Comparison of ENCODE assay signal across 10 cellular contexts in the genomic region with DNA sequence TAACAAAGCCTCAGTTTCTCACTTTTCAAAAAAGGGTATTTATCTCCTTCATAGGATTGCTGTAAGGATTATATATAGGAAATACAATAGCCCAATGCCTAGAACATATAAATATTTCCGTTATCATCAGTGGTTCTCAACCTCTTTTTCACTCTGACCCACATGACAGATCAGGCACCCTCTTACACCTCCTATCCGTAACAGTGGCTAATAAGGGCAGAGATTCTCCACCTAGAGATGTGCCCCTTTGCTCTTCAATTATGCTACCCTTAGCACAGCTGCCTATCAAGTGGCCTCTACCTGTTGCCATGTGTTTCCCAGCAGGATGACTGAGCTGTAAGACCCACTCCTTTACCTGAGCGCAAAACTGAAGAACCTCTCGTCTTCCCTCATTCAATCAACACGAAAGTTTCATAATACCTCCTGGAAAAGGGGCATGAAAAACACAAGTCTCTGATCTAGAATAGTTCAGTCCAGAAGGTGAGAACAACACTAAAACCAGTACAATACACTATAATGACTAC. TPM values are rescaled to one million over a fixed set of nuclear protein-coding genes. Genes with fewer than 3 reads are reported as not detected.
A peak's percentile ranks its signal among the peaks of the same experiment; 100 is the strongest.
DNase-seq lines count a peak whose midpoint lies in the region; ATAC-seq and TF ChIP-seq lines count a peak whose summit lies in the region.
"Had no signal": no experiment of that assay in that cellular context is flagged by ENCODE, and none has a peak within 500 bp of the region (broad histone marks: within the 10 kb centered on the region; RNA-seq: fewer than 3 reads in every experiment).

No MANE protein-coding gene starts in this region.

- CTCF ChIA-PET in activated naive CD4-positive, alpha-beta T cell treated with anti-CD3 and anti-CD28 coated beads, Interleukin-2, amount 10 ng/mL, durations not matched to agents 7 days and 5 days (lab: Charles Lee) = no interaction called here

- H3K4me1 Mint-ChIP-seq in activated naive CD4-positive, alpha-beta T cell treated with anti-CD3 and anti-CD28 coated beads, Interleukin-2, amount 50 U/mL, for 24 hours = peaks cover 71% of the 10 kb centered on the region
- peaks cover 56% of the 10 kb centered on the region for H3K4me1 Mint-ChIP-seq in activated naive CD4-positive, alpha-beta T cell treated with anti-CD3 and anti-CD28 coated beads, Interleukin-2, amount 10 ng/mL, durations not matched to agents 7 days and 5 days
- peaks cover 55% of the 10 kb centered on the region for H3K4me1 Mint-ChIP-seq in activated naive CD8-positive, alpha-beta T cell treated with anti-CD3 and anti-CD28 coated beads for 36 hours

- DNase-seq in activated naive CD4-positive, alpha-beta T cell treated with anti-CD3 and anti-CD28 coated beads, Interleukin-2, amount 10 ng/mL, durations not matched to agents 7 days and 5 days = no peak
- no peak for DNase-seq in activated naive CD8-positive, alpha-beta T cell treated with anti-CD3 and anti-CD28 coated beads for 36 hours
- DNase-seq in right lobe of liver = no peak
- no peak for DNase-seq in upper lobe of right lung
- DNase-seq in prostate gland (ENCODE audit: low spot score) = no peak
- no peak for DNase-seq in GM03348 (ENCODE audit: low spot score)
- DNase-seq: SIG-M5 had no signal

- H3K4me3 Mint-ChIP-seq in activated naive CD4-positive, alpha-beta T cell treated with anti-CD3 and anti-CD28 coated beads, Interleukin-2, amount 50 U/mL, for 24 hours = peak overlapping the region; percentile 49
- H3K4me3 Mint-ChIP-seq in activated naive CD4-positive, alpha-beta T cell treated with anti-CD3 and anti-CD28 coated beads, Interleukin-2, amount 10 ng/mL, durations not matched to agents 7 days and 5 days = no peak overlapping the region
- H3K4me3 Mint-ChIP-seq in activated naive CD8-positive, alpha-beta T cell treated with anti-CD3 and anti-CD28 coated beads for 36 hours = peak overlapping the region; percentile 47

- peaks cover 10% of the 10 kb centered on the region for H3K36me3 Mint-ChIP-seq in activated naive CD4-positive, alpha-beta T cell treated with anti-CD3 and anti-CD28 coated beads, Interleukin-2, amount 50 U/mL, for 24 hours
- H3K36me3 Mint-ChIP-seq in activated naive CD4-positive, alpha-beta T cell treated with anti-CD3 and anti-CD28 coated beads, Interleukin-2, amount 10 ng/mL, durations not matched to agents 7 days and 5 days = peaks cover 40% of the 10 kb centered on the region
- peaks cover 50% of the 10 kb centered on the region for H3K36me3 Mint-ChIP-seq in activated naive CD8-positive, alpha-beta T cell treated with anti-CD3 and anti-CD28 coated beads for 36 hours

- H3K36me3 ChIP-seq in right lobe of liver (peaks cover 0 to 25% (median 9%) of the 10 kb centered on the region in 4 donors), upper lobe of right lung (peaks cover 44% of the 10 kb centered on the region), prostate gland (peaks cover 0 to 4% of the 10 kb centered on the region in 2 donors)

- H3K27ac ChIP-seq in right lobe of liver = peak overlapping the region in 2 of 3 donors; percentile 2 to 14
- H3K27ac ChIP-seq in upper lobe of right lung = no peak overlapping the region
- no peak overlapping the region for H3K27ac ChIP-seq in prostate gland
- H3K27ac ChIP-seq: suprapubic skin had no signal

- ATAC-seq in right lobe of liver = no peak
- peak; percentile 58 for ATAC-seq in upper lobe of right lung
- ATAC-seq in GM18867 (IDR thresholded peaks at IDR 0.05; ENCODE audit: unreplicated experiment) = no peak

- no peak for TF ChIP-seq CTCF in right lobe of liver (IDR thresholded peaks at IDR 0.05)
- no peak for TF ChIP-seq CTCF in upper lobe of right lung (IDR thresholded peaks at IDR 0.05)
- no peak for TF ChIP-seq CTCF in prostate gland (IDR thresholded peaks at IDR 0.05)

- H3K27me3 ChIP-seq in right lobe of liver (no peaks in the 10 kb centered on the region), upper lobe of right lung (no peaks in the 10 kb centered on the region), prostate gland (replicated peaks; ENCODE audit: insufficient read depth) (no peaks in the 10 kb centered on the region)
- H3K27me3 ChIP-seq: suprapubic skin had no signal

- TF ChIP-seq POLR2A in right lobe of liver (IDR thresholded peaks at IDR 0.05) = no peak
- no peak for TF ChIP-seq POLR2A in prostate gland (IDR thresholded peaks at IDR 0.05)

- no peaks in the 10 kb centered on the region for H3K9me3 Mint-ChIP-seq in activated naive CD4-positive, alpha-beta T cell treated with anti-CD3 and anti-CD28 coated beads, Interleukin-2, amount 50 U/mL, for 24 hours
- no peaks in the 10 kb centered on the region for H3K9me3 Mint-ChIP-seq in activated naive CD4-positive, alpha-beta T cell treated with anti-CD3 and anti-CD28 coated beads, Interleukin-2, amount 10 ng/mL, durations not matched to agents 7 days and 5 days
- no peaks in the 10 kb centered on the region for H3K9me3 Mint-ChIP-seq in activated naive CD8-positive, alpha-beta T cell treated with anti-CD3 and anti-CD28 coated beads for 36 hours

- no peak overlapping the region for H3K4me3 ChIP-seq in right lobe of liver
- no peak overlapping the region for H3K4me3 ChIP-seq in upper lobe of right lung
- no peak overlapping the region for H3K4me3 ChIP-seq in prostate gland
- H3K4me3 ChIP-seq: suprapubic skin had no signal

- H3K4me1 ChIP-seq in right lobe of liver = peaks cover 0 to 68% (median 24%) of the 10 kb centered on the region in 4 donors
- peaks cover 78% of the 10 kb centered on the region for H3K4me1 ChIP-seq in upper lobe of right lung
- H3K4me1 ChIP-seq in prostate gland (replicated peaks) = no peaks in the 10 kb centered on the region

- intact Hi-C loops in right lobe of liver (cut with DNase I) = no loop called here
- intact Hi-C loops in upper lobe of right lung (cut with DNase I) = no loop called here
- intact Hi-C loops in prostate gland (cut with DNase I) = no loop called here

- H3K9me3 ChIP-seq in right lobe of liver (no peaks in the 10 kb centered on the region), upper lobe of right lung (no peaks in the 10 kb centered on the region), prostate gland (no peaks in the 10 kb centered on the region)
- H3K9me3 ChIP-seq: suprapubic skin had no signal

- no peaks in the 10 kb centered on the region for H3K27me3 Mint-ChIP-seq in activated naive CD4-positive, alpha-beta T cell treated with anti-CD3 and anti-CD28 coated beads, Interleukin-2, amount 50 U/mL, for 24 hours
- no peaks in the 10 kb centered on the region for H3K27me3 Mint-ChIP-seq in activated naive CD4-positive, alpha-beta T cell treated with anti-CD3 and anti-CD28 coated beads, Interleukin-2, amount 10 ng/mL, durations not matched to agents 7 days and 5 days
- H3K27me3 Mint-ChIP-seq in activated naive CD8-positive, alpha-beta T cell treated with anti-CD3 and anti-CD28 coated beads for 36 hours = no peaks in the 10 kb centered on the region

- 66% methylated on average over 5 of the region's 5 CpGs for WGBS in right lobe of liver (ENCODE audit: insufficient coverage, low coverage, low lambda C conversion rate, missing lambda C conversion rate)
- 70% methylated on average over 5 of the region's 5 CpGs for WGBS in prostate gland

- H3K27ac Mint-ChIP-seq in activated naive CD4-positive, alpha-beta T cell treated with anti-CD3 and anti-CD28 coated beads, Interleukin-2, amount 50 U/mL, for 24 hours = peak overlapping the region; percentile 81
- no peak overlapping the region for H3K27ac Mint-ChIP-seq in activated naive CD4-positive, alpha-beta T cell treated with anti-CD3 and anti-CD28 coated beads, Interleukin-2, amount 10 ng/mL, durations not matched to agents 7 days and 5 days
- H3K27ac Mint-ChIP-seq in activated naive CD8-positive, alpha-beta T cell treated with anti-CD3 and anti-CD28 coated beads for 36 hours = peak overlapping the region; percentile 84

RNA-seq across cellular contexts. Expression of a gene that starts 10.5 kb away (rescaled TPM):
- total RNA-seq in activated naive CD8-positive, alpha-beta T cell treated with anti-CD3 and anti-CD28 coated beads for 36 hours = 10 to 100 TPM; 93.4 to 94.6 TPM
- total RNA-seq in right lobe of liver (10 to 100 TPM; 30.9 to 51.6 (median 42.0) TPM), upper lobe of right lung (117 TPM), prostate gland (100 to 1,000 TPM in 1 of 2 donors, 10 to 100 TPM in 1; 80.3 to 120 TPM)

Comparison
In these comparisons a context has a peak if more than half of its experiments do, and no peak if none do; other contexts are left out.
1. H3K27ac ChIP-seq: peak in right lobe of liver (2 of 3); none in upper lobe of right lung (single experiment) and prostate gland (0 of 2).